11 cellular contexts compared by ENCODE assay signal in the genomic region with DNA sequence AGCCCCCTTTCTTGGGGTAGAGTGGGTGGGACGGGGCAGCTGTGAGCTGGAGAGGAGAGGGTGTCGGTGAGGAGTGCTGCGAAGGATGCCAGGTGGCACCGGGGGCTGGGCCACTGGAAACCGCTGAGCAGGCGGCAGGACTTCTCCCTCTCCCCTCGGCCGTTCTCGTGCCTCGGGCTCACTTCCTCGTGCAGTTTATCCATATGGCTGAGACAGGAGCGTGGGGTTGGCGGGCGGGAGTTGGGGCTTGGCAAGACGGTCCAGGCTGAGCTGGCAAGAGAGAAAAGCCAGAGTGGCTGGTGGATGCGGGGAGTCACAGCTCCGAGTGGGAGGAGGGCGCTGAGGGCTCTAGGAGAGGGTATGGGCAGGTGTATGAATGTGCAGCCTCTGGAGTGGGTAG. TPM values are rescaled to one million over a fixed set of nuclear protein-coding genes. Genes with fewer than 3 reads are reported as not detected.
DNase-seq lines count a peak whose midpoint lies in the region; ATAC-seq, FAIRE-seq and TF ChIP-seq lines count a peak whose summit lies in the region.
"Had no signal": no experiment of that assay in that cellular context is flagged by ENCODE, and none has a peak within 500 bp of the region (broad histone marks: within the 10 kb centered on the region; RNA-seq: fewer than 3 reads in every experiment).

No MANE protein-coding gene starts in this region.

- DNase-seq in Ammon's horn (ENCODE audit: low spot score) (peak; percentile 36), NCI-H1092 treated with DMSO at 0.1 percent for 48 hours (lab: John Stamatoyannopoulos, UW) (peak; percentile 67), esophagus muscularis mucosa (ENCODE audit: extremely low spot score) (no peak), posterior cingulate gyrus (peak in 7 of 10 donors; percentile 54 to 96 (median 68)), small intestine (no peak), PC-3 (no peak), KG1 (lab: John Stamatoyannopoulos, UW) (no peak)
- DNase-seq: activated CD8-positive, alpha-beta T cell treated with anti-CD3 and anti-CD28 coated beads for 36 hours; Peyer's patch had no signal

- no peaks in the 10 kb centered on the region for H3F3A ChIP-seq in PC-3 (ENCODE audit: low read length, unreplicated experiment)

- H3K9me3 ChIP-seq in esophagus muscularis mucosa (no peaks in the 10 kb centered on the region), small intestine (ENCODE audit: control insufficient read depth, low read depth) (no peaks in the 10 kb centered on the region), PC-3 (ENCODE audit: low read length) (no peaks in the 10 kb centered on the region)
- H3K9me3 ChIP-seq: Peyer's patch had no signal

- H3K4me2 ChIP-seq in PC-3 (ENCODE audit: low read length): no peak overlapping the region

- H3K27ac ChIP-seq in esophagus muscularis mucosa (replicated peaks in 1 of 4): peak overlapping the region; percentile 77 to 85 (median 84)
- H3K27ac ChIP-seq in small intestine (ENCODE audit: low read depth in 1 of 2, low read length in 1 of 2): no peak overlapping the region
- no peak overlapping the region for H3K27ac ChIP-seq in PC-3 (ENCODE audit: low read length)

- BruUV-seq in PC-3 (replicated peaks; lab: Mats Ljungman, UMichigan): no TSS peak

- no peak overlapping the region for H2AFZ ChIP-seq in PC-3 (ENCODE audit: low read length)

- ATAC-seq in HG02852 (IDR thresholded peaks at IDR 0.05; ENCODE audit: unreplicated experiment) (no peak), PC-3 (no peak)
- ATAC-seq: activated CD8-positive, alpha-beta T cell treated with anti-CD3 and anti-CD28 coated beads for 36 hours had no signal

- no peak for TF ChIP-seq CTCF in esophagus muscularis mucosa (IDR thresholded peaks at IDR 0.05)
- TF ChIP-seq CTCF in PC-3 (conservative IDR thresholded peaks at IDR 0.05; ENCODE audit: low read depth, low read length): no peak

- 0 out of 2 replicates have a peak, but pooled peaks cover 5% of the 10 kb centered on the region for H3K79me2 ChIP-seq in PC-3 (ENCODE audit: low read length)

- no peak for TF ChIP-seq EP300 in esophagus muscularis mucosa (IDR thresholded peaks at IDR 0.05)

- H3K9ac ChIP-seq in PC-3 (ENCODE audit: low read length): no peak overlapping the region

- no peak for FAIRE-seq in small intestine (lab: Jason Lieb, UNC)
- FAIRE-seq: astrocyte had no signal

- intact Hi-C loops in esophagus muscularis mucosa (cut with DNase I): no loop called here
- intact Hi-C loops in posterior cingulate gyrus (cut with DNase I): no loop called here
- intact Hi-C loops in PC-3 (cut with micrococcal nuclease): no loop called here

- TF ChIP-seq POLR2A in esophagus muscularis mucosa (IDR thresholded peaks at IDR 0.05; ENCODE audit: low read depth): no peak

- H3K9me2 ChIP-seq in PC-3 (replicated peaks; ENCODE audit: low read length): no peaks in the 10 kb centered on the region

- H3K4me3 ChIP-seq in esophagus muscularis mucosa (peak overlapping the region; percentile 34 to 47 (median 39)), small intestine (ENCODE audit: low read depth in 1 of 2, low read length in 2 of 2) (no peak overlapping the region), PC-3 (ENCODE audit: low read length) (no peak overlapping the region)

- CTCF ChIA-PET in PC-3 (lab: Charles Lee): no interaction called here

- H3K36me3 ChIP-seq in esophagus muscularis mucosa (peaks cover 0 to 9% (median 2%) of the 10 kb centered on the region in 4 donors), small intestine (ENCODE audit: control insufficient read depth in 2 of 2, insufficient read depth in 2 of 2, low read length in 2 of 2) (no peaks in the 10 kb centered on the region), PC-3 (ENCODE audit: low read depth, low read length) (no peaks in the 10 kb centered on the region)
- H3K36me3 ChIP-seq: Peyer's patch had no signal

- H3K4me1 ChIP-seq in esophagus muscularis mucosa: peaks cover 23 to 51% (median 37%) of the 10 kb centered on the region in 4 donors
- H3K4me1 ChIP-seq in small intestine (ENCODE audit: control insufficient read depth in 2 of 2, insufficient read depth in 1 of 2, low read depth in 1 of 2, low read length in 1 of 2): no peaks in the 10 kb centered on the region
- H3K4me1 ChIP-seq in PC-3 (ENCODE audit: insufficient read depth, low read length): no peaks in the 10 kb centered on the region

- POLR2A ChIA-PET in PC-3 (lab: Charles Lee; ENCODE audit: unreplicated experiment): no interaction called here

- H3K27me3 ChIP-seq in esophagus muscularis mucosa (no peaks in the 10 kb centered on the region), small intestine (ENCODE audit: control insufficient read depth in 2 of 2, insufficient read depth in 2 of 2, low read length in 2 of 2) (no peaks in the 10 kb centered on the region), PC-3 (ENCODE audit: low read length) (no peaks in the 10 kb centered on the region)
- H3K27me3 ChIP-seq: Peyer's patch had no signal

- WGBS in esophagus muscularis mucosa: 46% methylated on average over 14 of the region's 18 CpGs
- 63 to 82% (median 72%) methylated on average over 17 to 18 of the region's 18 CpGs for WGBS in small intestine, 3 donors

- no peaks in the 10 kb centered on the region for H4K20me1 ChIP-seq in PC-3 (ENCODE audit: low read length)

RNA-seq across cellular contexts. Expression of a gene that starts 8.2 kb away (rescaled TPM):
- 10 to 100 TPM in 2 of 4 donors, 1 to 10 TPM in 2; 7.0 to 14.1 (median 11.5) TPM for total RNA-seq in esophagus muscularis mucosa
- polyA plus RNA-seq in small intestine: 1 to 10 TPM in 2 of 3 donors, under 1 TPM in 1; 0.81 to 4.8 (median 1.6) TPM
- total RNA-seq in PC-3 (2014; rRNA removed): 11.3 and 15.2 TPM in 2 replicates

RNA-seq across cellular contexts. Expression of a gene that starts 12.1 kb away (rescaled TPM):
- total RNA-seq in esophagus muscularis mucosa (under 1 TPM in 3 of 4 donors, not detected in 1; 0.19 to 0.42 (median 0.29) TPM), PC-3 (2014; rRNA removed) (not detected in 2 replicates)
- under 1 TPM in 1 of 3 donors, not detected in 2; 0.04 TPM for polyA plus RNA-seq in small intestine
- total RNA-seq: activated CD8-positive, alpha-beta T cell treated with anti-CD3 and anti-CD28 coated beads for 36 hours; Peyer's patch had no signal

RNA-seq across cellular contexts. Expression of a gene that starts 23.3 kb away (rescaled TPM):
- total RNA-seq in esophagus muscularis mucosa (1 to 10 TPM in 1 of 4 donors, not detected in 3; 1.5 TPM), PC-3 (2014; rRNA removed) (35.5 and 44.9 TPM in 2 replicates)
- polyA plus RNA-seq in small intestine: 1 to 10 TPM in 2 of 3 donors, under 1 TPM in 1; 0.67 to 7.7 (median 1.1) TPM

RNA-seq across cellular contexts. Expression of a gene that starts 30.6 kb away (rescaled TPM):
- total RNA-seq in esophagus muscularis mucosa (10 to 100 TPM; 42.8 to 85.0 (median 69.0) TPM), PC-3 (2014; rRNA removed) (67.4 and 80.2 TPM in 2 replicates)
- 100 to 1,000 TPM in 1 of 3 donors, 10 to 100 TPM in 2; 74.5 to 187 (median 98.1) TPM for polyA plus RNA-seq in small intestine

RNA-seq across cellular contexts. Expression of a gene that starts 37.0 kb away (rescaled TPM):
- total RNA-seq in esophagus muscularis mucosa (10 to 100 TPM; 20.0 to 33.2 (median 26.4) TPM), PC-3 (2014; rRNA removed) (50.3 and 62.8 TPM in 2 replicates)
- polyA plus RNA-seq in small intestine: 10 to 100 TPM; 26.7 to 41.3 (median 30.6) TPM

Comparison
In these comparisons a context has a peak if more than half of its experiments do, and no peak if none do; other contexts are left out.
1. DNase-seq: peak in Ammon's horn (single experiment), NCI-H1092 treated with DMSO at 0.1 percent for 48 hours (single experiment) and posterior cingulate gyrus (7 of 10); none in esophagus muscularis mucosa (single experiment), small intestine (single experiment), PC-3 (single experiment) and KG1 (single experiment).
2. H3K27ac ChIP-seq: peak in esophagus muscularis mucosa (4 of 4); none in small intestine (0 of 2) and PC-3 (single experiment).
3. H3K4me3 ChIP-seq: peak in esophagus muscularis mucosa (4 of 4); none in small intestine (0 of 2) and PC-3 (single experiment).
4. RNA of a gene that starts 23.3 kb away (total RNA-seq): 35.5 to 44.9 TPM in PC-3; 1.5 TPM in esophagus muscularis mucosa; every median in the first group is over 10 times any median in the second.